Comparison of ENCODE assay signal across 11 cellular contexts in the genomic region with DNA sequence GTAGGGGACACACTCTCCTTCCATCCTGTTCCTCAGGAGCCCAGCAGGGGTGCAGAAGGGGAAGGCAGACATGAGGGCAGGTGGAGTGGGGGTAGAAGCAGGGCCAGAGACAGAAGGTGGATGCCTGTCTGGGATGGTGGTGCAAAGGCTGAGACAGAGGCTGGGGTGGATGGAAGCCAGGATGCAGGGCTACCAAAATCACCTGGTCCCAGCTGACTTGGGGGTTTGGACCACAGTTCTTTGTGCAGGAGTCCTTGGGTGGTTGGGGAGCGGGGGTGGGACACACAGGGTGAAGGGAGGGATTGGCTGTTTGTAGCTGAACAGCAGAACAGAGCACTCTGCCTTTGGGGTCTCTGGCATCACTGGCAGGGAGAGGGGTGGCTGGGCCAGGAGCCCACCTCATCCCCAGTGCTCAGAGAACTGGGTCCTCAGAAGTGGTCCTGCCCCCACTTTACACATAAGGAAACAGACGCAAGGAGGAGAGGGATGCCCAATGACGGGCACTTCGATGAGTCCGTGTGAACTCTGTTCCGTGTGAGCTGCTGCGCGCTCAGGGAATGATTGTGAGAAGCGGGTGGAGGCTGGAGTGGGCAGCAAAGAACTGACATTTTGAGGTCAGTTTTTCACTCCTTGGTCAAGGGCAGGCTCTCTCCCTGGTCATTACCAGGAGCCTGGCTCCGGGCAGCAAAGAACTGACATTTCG. TPM values are rescaled to one million over a fixed set of nuclear protein-coding genes. Genes with fewer than 3 reads are reported as not detected.
DNase-seq lines count a peak whose midpoint lies in the region; ATAC-seq and TF ChIP-seq lines count a peak whose summit lies in the region.
"Had no signal": no experiment of that assay in that cellular context is flagged by ENCODE, and none has a peak within 500 bp of the region (broad histone marks: within the 10 kb centered on the region; RNA-seq: fewer than 3 reads in every experiment).

No MANE protein-coding gene starts in this region.

- H3K36me3 ChIP-seq in heart right ventricle (peaks cover 0 to 48% (median 11%) of the 10 kb centered on the region in 9 donors), neuronal stem cell (replicated peaks in 1 of 2; ENCODE audit: control insufficient read depth in 2 of 2, insufficient read depth in 2 of 2, low read length in 2 of 2) (peaks cover 16 to 21% of the 10 kb centered on the region in 2 donors)

- peak overlapping the region; percentile 8 for H2AK5ac ChIP-seq in neuronal stem cell (ENCODE audit: low read depth, low read length)

- H3K4me1 ChIP-seq in heart right ventricle (peaks cover 6 to 75% (median 43%) of the 10 kb centered on the region in 9 donors), neuronal stem cell (ENCODE audit: control insufficient read depth in 2 of 2, insufficient read depth in 1 of 2, low read depth in 1 of 2, low read length in 2 of 2) (peaks cover 12 to 37% of the 10 kb centered on the region in 2 donors)

- 68 to 71% methylated on average over 11 of the region's 11 CpGs for WGBS in heart right ventricle, 2 donors
- WGBS in neuronal stem cell (ENCODE audit: extremely low coverage in 2 of 2, insufficient read length in 2 of 2, insufficient replicate concordance in 1 of 2), 2 donors, result no CpG with 5 or more reads among the region's 11 CpGs

- peak overlapping the region; percentile 28 for H3K14ac ChIP-seq in neuronal stem cell (ENCODE audit: low read length)

- H3K9ac ChIP-seq in neuronal stem cell (ENCODE audit: low read depth, low read length, poor library complexity), result peak overlapping the region; percentile 26

- DNase-seq in heart right ventricle (no peak), left ventricle myocardium superior (no peak), fibroblast of pulmonary artery (ENCODE audit: low read depth) (peak; percentile 36), neuronal stem cell (ENCODE audit: low spot score) (no peak)
- no peak for DNase-seq in activated CD4-positive, alpha-beta T cell treated with anti-CD3 and anti-CD28 coated beads for 1 hour
- DNase-seq in activated CD4-positive, alpha-beta T cell treated with anti-CD3 and anti-CD28 coated beads for 48 hours, result no peak
- DNase-seq: stimulated activated naive CD8-positive, alpha-beta T cell treated with anti-CD3 and anti-CD28 coated beads, Interleukin-15, amount 100 ng/mL, for 72 hours had no signal

- H2AFZ ChIP-seq in neuronal stem cell (ENCODE audit: low read length), result no peak overlapping the region

- no peak overlapping the region for H3K23ac ChIP-seq in neuronal stem cell (ENCODE audit: low read depth, low read length, poor library complexity)

- H2BK120ac ChIP-seq in neuronal stem cell (ENCODE audit: low read depth, low read length), result no peak overlapping the region

- H3K79me1 ChIP-seq in neuronal stem cell (ENCODE audit: low read depth, low read length), result no peaks in the 10 kb centered on the region

- ATAC-seq in heart right ventricle, result no peak
- no peak for ATAC-seq in left ventricle myocardium superior
- ATAC-seq in HG03097 (IDR thresholded peaks at IDR 0.05; ENCODE audit: low FRiP score, unreplicated experiment), result no peak
- ATAC-seq in GM21786 (IDR thresholded peaks at IDR 0.05; ENCODE audit: unreplicated experiment), result no peak
- ATAC-seq: sciatic nerve; stimulated activated naive CD8-positive, alpha-beta T cell treated with anti-CD3 and anti-CD28 coated beads, Interleukin-15, amount 100 ng/mL, for 72 hours had no signal

- no peak overlapping the region for H4K91ac ChIP-seq in neuronal stem cell (ENCODE audit: low read depth, low read length, poor library complexity)

- H3K9me3 ChIP-seq in heart right ventricle, result no peaks in the 10 kb centered on the region
- no peaks in the 10 kb centered on the region for H3K9me3 ChIP-seq in neuronal stem cell (replicated peaks in 1 of 2; ENCODE audit: control insufficient read depth in 2 of 2, insufficient read depth in 1 of 2, low read depth in 1 of 2, low read length in 2 of 2)

- H2BK15ac ChIP-seq in neuronal stem cell (ENCODE audit: low read length), result no peak overlapping the region

- peak overlapping the region in 9 of 10 donors; percentile 50 to 92 (median 87) for H3K27ac ChIP-seq in heart right ventricle
- no peak overlapping the region for H3K27ac ChIP-seq in neuronal stem cell (replicated peaks; ENCODE audit: low read length)
- H3K27ac ChIP-seq: HL-60 had no signal

- intact Hi-C loops in heart right ventricle (cut with DNase I), result no loop called here
- intact Hi-C loops in left ventricle myocardium superior (cut with micrococcal nuclease), result no loop called here

- no peak overlapping the region for H3K4me2 ChIP-seq in neuronal stem cell (ENCODE audit: insufficient read depth, low read length, poor library complexity, severe bottlenecking)

- peak overlapping the region; percentile 3 for H4K8ac ChIP-seq in neuronal stem cell (ENCODE audit: low read depth, low read length)

- peak overlapping the region; percentile 7 for H2BK5ac ChIP-seq in neuronal stem cell (ENCODE audit: low read length)

- H3K27me3 ChIP-seq in heart right ventricle (no peaks in the 10 kb centered on the region), neuronal stem cell (ENCODE audit: control insufficient read depth in 3 of 3, insufficient read depth in 3 of 3, low read depth in 1 of 3, low read length in 3 of 3) (no peaks in the 10 kb centered on the region)

- H3K4ac ChIP-seq in neuronal stem cell (ENCODE audit: low read length), result no peak overlapping the region

- no peak overlapping the region for H3K18ac ChIP-seq in neuronal stem cell (ENCODE audit: low read length)

- no peak for TF ChIP-seq CTCF in heart right ventricle (IDR thresholded peaks at IDR 0.05)
- TF ChIP-seq CTCF in fibroblast of pulmonary artery (IDR thresholded peaks at IDR 0.05; ENCODE audit: low read length, missing control alignments), result no peak

- H2BK12ac ChIP-seq in neuronal stem cell (ENCODE audit: low read length), result no peak overlapping the region

- H3K4me3 ChIP-seq in heart right ventricle (peak overlapping the region in 9 of 10 donors; percentile 40 to 65 (median 46)), fibroblast of pulmonary artery (replicated peaks; ENCODE audit: low read depth, low read length) (peak overlapping the region; percentile 67), neuronal stem cell (ENCODE audit: low read length in 2 of 2) (peak overlapping the region in 1 of 2 donors; percentile 53)

RNA-seq across cellular contexts. Expression of gene TAGLN, which starts 1.8 kb away (rescaled TPM):
- total RNA-seq in heart right ventricle, result 100 to 1,000 TPM in 5 of 10 donors, 10 to 100 TPM in 5; 71.7 to 215 (median 99.9) TPM
- 100 to 1,000 TPM; 319 to 883 TPM for polyA plus RNA-seq in heart right ventricle
- total RNA-seq in left ventricle myocardium superior, result 69.5 TPM
- polyA plus RNA-seq in neuronal stem cell (2013, experiment 1 of 2), result 159 TPM
- polyA plus RNA-seq in neuronal stem cell (2013, experiment 2 of 2), result 154 TPM

RNA-seq across cellular contexts. Expression of gene SIDT2, which starts 22.4 kb away (rescaled TPM):
- total RNA-seq in heart right ventricle (10 to 100 TPM; 16.2 to 33.6 (median 22.0) TPM), left ventricle myocardium superior (20.4 TPM)
- 10 to 100 TPM; 13.0 to 28.1 TPM for polyA plus RNA-seq in heart right ventricle
- polyA plus RNA-seq in neuronal stem cell (2013, experiment 1 of 2), result 16.9 TPM
- 17.7 TPM for polyA plus RNA-seq in neuronal stem cell (2013, experiment 2 of 2)

RNA-seq across cellular contexts. Expression of gene PCSK7, which starts 30.9 kb away (rescaled TPM):
- total RNA-seq in heart right ventricle (10 to 100 TPM; 20.5 to 33.6 (median 26.2) TPM), left ventricle myocardium superior (21.7 TPM)
- polyA plus RNA-seq in heart right ventricle, result 10 to 100 TPM; 29.8 to 47.0 TPM
- polyA plus RNA-seq in neuronal stem cell (2013, experiment 1 of 2), result 12.7 TPM
- 12.2 TPM for polyA plus RNA-seq in neuronal stem cell (2013, experiment 2 of 2)

RNA-seq across cellular contexts. Expression of gene RNF214, which starts 31.5 kb away (rescaled TPM):
- total RNA-seq in heart right ventricle, result 10 to 100 TPM; 20.3 to 33.5 (median 27.6) TPM
- 1 to 10 TPM; 7.3 to 7.7 TPM for polyA plus RNA-seq in heart right ventricle
- total RNA-seq in left ventricle myocardium superior, result 25.2 TPM
- polyA plus RNA-seq in neuronal stem cell (2013, experiment 1 of 2), result 20.9 TPM
- polyA plus RNA-seq in neuronal stem cell (2013, experiment 2 of 2), result 21.5 TPM

RNA-seq across cellular contexts. Expression of gene PAFAH1B2, which starts 56.9 kb away (rescaled TPM):
- total RNA-seq in heart right ventricle (10 to 100 TPM; 48.8 to 71.5 (median 64.2) TPM), left ventricle myocardium superior (51.4 TPM)
- 10 to 100 TPM; 18.7 to 21.6 TPM for polyA plus RNA-seq in heart right ventricle
- 89.5 TPM for polyA plus RNA-seq in neuronal stem cell (2013, experiment 1 of 2)
- 91.3 TPM for polyA plus RNA-seq in neuronal stem cell (2013, experiment 2 of 2)
